Comparison of ENCODE assay signal across 28 cellular contexts in the genomic region with DNA sequence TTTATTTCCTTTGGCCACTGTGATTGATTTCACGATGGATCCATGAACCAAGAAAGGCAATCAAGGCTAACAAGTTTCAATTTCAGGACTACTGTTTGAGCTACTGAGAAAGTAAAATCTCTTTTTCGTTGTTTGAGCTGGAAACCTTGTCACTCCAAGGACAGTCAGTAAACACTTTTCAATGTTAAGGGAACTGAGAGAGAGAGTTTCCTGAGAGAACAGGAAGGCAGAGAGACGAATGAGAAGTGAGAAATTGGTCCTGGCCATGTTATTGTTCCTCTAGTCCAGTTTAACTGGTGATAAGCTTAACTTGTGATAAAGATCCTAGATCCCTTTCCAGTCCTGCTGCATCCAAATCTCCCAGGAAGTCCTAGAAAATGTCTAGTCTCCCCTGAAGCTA. TPM values are rescaled to one million over a fixed set of nuclear protein-coding genes. Genes with fewer than 3 reads are reported as not detected.
"Had no signal": no experiment of that assay in that cellular context is flagged by ENCODE, and none has a peak within 500 bp of the region (broad histone marks: within the 10 kb centered on the region; RNA-seq: fewer than 3 reads in every experiment).

No MANE protein-coding gene starts in this region.

- H3K4me1 ChIP-seq: heart right ventricle, vagina had no signal

- H3K9me3 ChIP-seq: thoracic aorta, vagina had no signal

- FAIRE-seq: small intestine had no signal

- H3K4me3 ChIP-seq: coronary artery, heart right ventricle, mucosa of descending colon, thoracic aorta, vagina had no signal

- H3K27me3 ChIP-seq: heart right ventricle, vagina had no signal

- ATAC-seq: activated CD4-positive, CD25-positive, alpha-beta regulatory T cell treated with anti-CD3 and anti-CD28 coated beads, Interleukin-2, amount 50 U/mL, for 24 hours; activated CD8-positive, alpha-beta memory T cell treated with anti-CD3 and anti-CD28 coated beads, Interleukin-2, amount 10 ng/mL, durations not matched to agents 7 days and 5 days; activated CD8-positive, alpha-beta T cell treated with anti-CD3 and anti-CD28 coated beads for 36 hours; activated naive CD8-positive, alpha-beta T cell treated with anti-CD3 and anti-CD28 coated beads, Interleukin-2, amount 50 U/mL, for 24 hours; heart right ventricle; left cardiac atrium; mucosa of descending colon; naive thymus-derived CD4-positive, alpha-beta T cell; sciatic nerve had no signal

- DNase-seq: activated CD4-positive, alpha-beta T cell treated with anti-CD3 and anti-CD28 coated beads, Interleukin-2, amount 10 ng/mL, durations not matched to agents 24 days and 14 days; activated CD8-positive, alpha-beta memory T cell treated with anti-CD3 and anti-CD28 coated beads, Interleukin-2, amount 10 ng/mL, durations not matched to agents 7 days and 5 days; activated CD8-positive, alpha-beta T cell treated with anti-CD3 and anti-CD28 coated beads for 36 hours; activated gamma-delta T cell; activated naive CD4-positive, alpha-beta T cell treated with anti-CD3 and anti-CD28 coated beads, Interleukin-2, amount 50 U/mL, for 16 hours; activated naive CD8-positive, alpha-beta T cell treated with anti-CD3 and anti-CD28 coated beads, Interleukin-2, amount 50 U/mL, for 24 hours; cerebellar nuclear complex; heart right ventricle; islet precursor cell; left cardiac atrium; mesendoderm; mucosa of descending colon; naive thymus-derived CD4-positive, alpha-beta T cell; occipital lobe; small intestine; stimulated activated CD4-positive, alpha-beta T cell treated with anti-CD3 and anti-CD28 coated beads, Interleukin-15, amount 100 ng/mL, for 24 hours; stimulated activated naive CD4-positive, alpha-beta T cell; T1000 had no signal

- H3K36me3 ChIP-seq: heart right ventricle, thoracic aorta, vagina had no signal

- H3K27ac ChIP-seq: coronary artery, heart right ventricle, thoracic aorta, vagina had no signal

RNA-seq across cellular contexts. Expression of gene AKR1D1, which starts 0.9 kb away (rescaled TPM):
- total RNA-seq: activated CD4-positive, alpha-beta T cell treated with anti-CD3 and anti-CD28 coated beads, Interleukin-2, amount 10 ng/mL, durations not matched to agents 24 days and 14 days; activated CD8-positive, alpha-beta memory T cell treated with anti-CD3 and anti-CD28 coated beads, Interleukin-2, amount 10 ng/mL, durations not matched to agents 7 days and 5 days; activated CD8-positive, alpha-beta T cell treated with anti-CD3 and anti-CD28 coated beads for 36 hours; activated T-helper 1 cell treated with anti-CD3 and anti-CD28 coated beads, Interleukin-12 subunit alpha, Interleukin-12 subunit beta, Interleukin-2, Interleukin-4 antibody, amounts not matched to agents 30 ng/mL and 10 ng/mL and 1 ng/mL, durations not matched to agents 14 hours and 24 hours and 36 hours; fibroblast of villous mesenchyme; heart right ventricle; left cardiac atrium; mucosa of descending colon; naive thymus-derived CD4-positive, alpha-beta T cell; neural crest cell; occipital lobe; posterior vena cava; renal cortical epithelial cell; sciatic nerve; thoracic aorta; vagina had no signal
- polyA plus RNA-seq: heart right ventricle; naive thymus-derived CD4-positive, alpha-beta T cell; small intestine had no signal
